ENCODE assay signal across 8 cellular contexts in the genomic region with DNA sequence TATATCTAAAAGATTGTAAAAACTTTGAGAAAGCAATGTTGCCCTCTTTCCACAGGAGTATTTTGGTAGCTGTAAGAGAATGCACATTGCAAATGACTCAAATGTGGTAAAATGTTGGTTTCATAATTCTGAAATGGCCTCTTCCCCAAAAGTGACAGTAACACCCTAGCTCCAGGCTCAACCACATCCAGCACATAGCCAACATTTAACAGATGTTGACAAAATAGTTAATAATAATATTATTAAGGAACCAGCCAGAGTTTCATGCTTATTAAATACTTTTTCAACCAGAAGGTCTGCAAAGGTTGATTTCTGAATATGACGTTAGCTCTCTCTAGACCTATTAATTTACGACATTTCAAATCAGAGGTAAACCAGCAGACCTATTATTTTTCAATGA. TPM values are rescaled to one million over a fixed set of nuclear protein-coding genes. Genes with fewer than 3 reads are reported as not detected.
DNase-seq lines count a peak whose midpoint lies in the region; ATAC-seq lines count a peak whose summit lies in the region.

No MANE protein-coding gene starts in this region.

- H3K79me2 ChIP-seq in Karpas-422 (ENCODE audit: low read length), result no peaks in the 10 kb centered on the region

- peak overlapping the region; percentile 49 to 50 for H3K9ac ChIP-seq in mucosa of rectum (ENCODE audit: low read depth in 1 of 2, low read length in 2 of 2)
- no peak overlapping the region for H3K9ac ChIP-seq in Karpas-422 (ENCODE audit: low read length)

- H4K20me1 ChIP-seq in Karpas-422 (ENCODE audit: insufficient read depth, low read depth, low read length), result no peaks in the 10 kb centered on the region

- H3K9me3 ChIP-seq in mucosa of rectum (ENCODE audit: control insufficient read depth in 2 of 2, low read length in 2 of 2) (no peaks in the 10 kb centered on the region), Karpas-422 (ENCODE audit: low read length) (no peaks in the 10 kb centered on the region)

- H3K27me3 ChIP-seq in mucosa of rectum (ENCODE audit: control insufficient read depth in 2 of 2, insufficient read depth in 2 of 2, low read length in 2 of 2) (no peaks in the 10 kb centered on the region), Karpas-422 (ENCODE audit: low read length) (no peaks in the 10 kb centered on the region)

- no peaks in the 10 kb centered on the region for H3K9me2 ChIP-seq in Karpas-422 (replicated peaks; ENCODE audit: insufficient read depth, low read length)

- H3K27ac Mint-ChIP-seq in activated naive CD8-positive, alpha-beta T cell treated with anti-CD3 and anti-CD28 coated beads, Interleukin-2, amount 50 U/mL, for 24 hours, result peak overlapping the region; percentile 91

- H3K9me3 Mint-ChIP-seq in activated naive CD8-positive, alpha-beta T cell treated with anti-CD3 and anti-CD28 coated beads, Interleukin-2, amount 50 U/mL, for 24 hours, result no peaks in the 10 kb centered on the region

- no peak overlapping the region for H3K4me2 ChIP-seq in Karpas-422 (ENCODE audit: low read depth, low read length, poor library complexity, severe bottlenecking)

- ATAC-seq in Right ventricle myocardium inferior, result peak; percentile 52
- peak; percentile 58 for ATAC-seq in HG03354 (IDR thresholded peaks at IDR 0.05; ENCODE audit: poor library complexity, severe bottlenecking, unreplicated experiment)
- ATAC-seq in activated naive CD8-positive, alpha-beta T cell treated with anti-CD3 and anti-CD28 coated beads, Interleukin-2, amount 50 U/mL, for 24 hours, result peak; percentile 63

- H3K27ac ChIP-seq in mucosa of rectum (ENCODE audit: low read depth in 2 of 2, low read length in 2 of 2), result peak overlapping the region; percentile 46 to 69
- H3K27ac ChIP-seq in Karpas-422 (ENCODE audit: low read length), result no peak overlapping the region

- DNase-seq in Right ventricle myocardium inferior (ENCODE audit: missing footprints) (no peak), cardiac septum (ENCODE audit: low spot score) (no peak), HuH-7 (ENCODE audit: low spot score) (no peak), cerebellar nuclear complex (lab: John Stamatoyannopoulos, UW) (no peak), Karpas-422 (no peak)
- no peak for DNase-seq in activated naive CD8-positive, alpha-beta T cell treated with anti-CD3 and anti-CD28 coated beads, Interleukin-2, amount 50 U/mL, for 24 hours

- peaks cover 8% of the 10 kb centered on the region for H3K36me3 Mint-ChIP-seq in activated naive CD8-positive, alpha-beta T cell treated with anti-CD3 and anti-CD28 coated beads, Interleukin-2, amount 50 U/mL, for 24 hours (ENCODE audit: low read depth)

- H2AFZ ChIP-seq in Karpas-422 (ENCODE audit: low read length), result no peak overlapping the region

- H3K4me1 Mint-ChIP-seq in activated naive CD8-positive, alpha-beta T cell treated with anti-CD3 and anti-CD28 coated beads, Interleukin-2, amount 50 U/mL, for 24 hours, result peaks cover 92% of the 10 kb centered on the region

- H3K27me3 Mint-ChIP-seq in activated naive CD8-positive, alpha-beta T cell treated with anti-CD3 and anti-CD28 coated beads, Interleukin-2, amount 50 U/mL, for 24 hours, result no peaks in the 10 kb centered on the region

- H3K4me3 ChIP-seq in mucosa of rectum (ENCODE audit: low read length in 2 of 2) (peak overlapping the region; percentile 49 to 74), Karpas-422 (ENCODE audit: low read length) (no peak overlapping the region)

- intact Hi-C loops in Right ventricle myocardium inferior (cut with DNase I) (loop anchor here (2.0 kb wide), 1 partner anchor 20 kb away; no protein-coding TSS in a partner anchor), cardiac septum (cut with DNase I) (no loop called here)

- H3K4me1 ChIP-seq in mucosa of rectum (ENCODE audit: control insufficient read depth in 2 of 2, insufficient read depth in 2 of 2, low read length in 2 of 2) (peaks cover 4 to 7% of the 10 kb centered on the region in 2 donors), Karpas-422 (ENCODE audit: low read length) (no peaks in the 10 kb centered on the region)

- H3K36me3 ChIP-seq in mucosa of rectum (ENCODE audit: control insufficient read depth in 2 of 2, insufficient read depth in 2 of 2, low read length in 2 of 2) (no peaks in the 10 kb centered on the region), Karpas-422 (ENCODE audit: insufficient read depth, low read length) (no peaks in the 10 kb centered on the region)

- peak overlapping the region; percentile 83 for H3K4me3 Mint-ChIP-seq in activated naive CD8-positive, alpha-beta T cell treated with anti-CD3 and anti-CD28 coated beads, Interleukin-2, amount 50 U/mL, for 24 hours

RNA-seq across cellular contexts. Expression of a gene that starts 1.3 kb away (rescaled TPM):
- 75.7 TPM for total RNA-seq in Right ventricle myocardium inferior
- total RNA-seq in cardiac septum, result 42.7 TPM
- total RNA-seq in Karpas-422 (2014; rRNA removed; shearing (Covaris generic); ENCODE audit: low replicate concordance), result not detected in 2 replicates

Comparison
In these comparisons a context has a peak if more than half of its experiments do, and no peak if none do; other contexts are left out.
1. RNA of a gene that starts 1.3 kb away (total RNA-seq): 75.7 TPM in Right ventricle myocardium inferior (single experiment) and 42.7 TPM in cardiac septum (single experiment); not detected in Karpas-422; every median in the first group is over 10 times any median in the second.
2. Peak in every context shown above with its lines, with median percentiles within 50 percentile points of each other: ATAC-seq.